8 cellular contexts compared by ENCODE assay signal in genomic region chr15:41695750-41696436, GRCh38. TPM values are rescaled to one million over a fixed set of nuclear protein-coding genes. Genes with fewer than 3 reads are reported as not detected.
DNase-seq lines count a peak whose midpoint lies in the region; ATAC-seq and TF ChIP-seq lines count a peak whose summit lies in the region.

No MANE protein-coding gene starts in this region.

- H3K36me3 ChIP-seq in IMR-90 (ENCODE audit: control insufficient read depth, insufficient read depth, low read length) = peaks cover 6% of the 10 kb centered on the region; the same call in 1 of the 2 replicates
- peaks cover 6 to 7% of the 10 kb centered on the region in 2 experiments for H3K36me3 ChIP-seq in trophoblast cell (ENCODE audit: control insufficient read depth in 1 of 2, insufficient read depth in 2 of 2, low read length in 2 of 2)

- WGBS in IMR-90 (ENCODE audit: extremely low coverage in 2 of 2, insufficient read length in 1 of 2), 2 experiments = no CpG with 5 or more reads among the region's 8 CpGs
- no CpG with 5 or more reads among the region's 8 CpGs for WGBS in trophoblast cell (ENCODE audit: extremely low coverage, insufficient coverage, insufficient read length)

- no peak overlapping the region for H4K5ac ChIP-seq in IMR-90 (ENCODE audit: low read depth, low read length)

- H3K18ac ChIP-seq in IMR-90 (ENCODE audit: low read depth, low read length) (no peak overlapping the region), trophoblast cell (ENCODE audit: low read length) (no peak overlapping the region)

- H3K79me1 ChIP-seq in IMR-90 (ENCODE audit: low read depth in 1 of 2, low read length in 2 of 2) (peaks cover 16 to 37% of the 10 kb centered on the region in 2 experiments), trophoblast cell (ENCODE audit: low read length) (no peaks in the 10 kb centered on the region)

- H3K9me3 ChIP-seq in IMR-90 (ENCODE audit: control insufficient read depth, insufficient read depth, low read length) (no peaks in the 10 kb centered on the region), trophoblast cell (ENCODE audit: insufficient read depth, low read depth, low read length) (no peaks in the 10 kb centered on the region)

- POLR2A ChIA-PET in GM10248 (lab: Yijun Ruan, JAX) = interaction anchor here (0.5 to 0.6 kb wide), 2 partner anchors 91 to 217 kb away, joined by 5 to 8 read pairs; no protein-coding TSS in a partner anchor
- POLR2A ChIA-PET in IMR-90 (lab: Charles Lee; ENCODE audit: unreplicated experiment) = no interaction called here
- POLR2A ChIA-PET in WTC11 (lab: Charles Lee) = no interaction called here

- peak overlapping the region; percentile 75; the same call in 1 of the 2 replicates for H3K4me2 ChIP-seq in IMR-90 (ENCODE audit: low read depth, low read length)
- H3K4me2 ChIP-seq in trophoblast cell (ENCODE audit: low read length) = no peak overlapping the region

- DNase-seq in GM10248 (ENCODE audit: extremely low spot score) (peak; percentile 81), IMR-90 (peak; percentile 73), WTC11 (ENCODE audit: low spot score) (no peak), epithelial cell of proximal tubule (ENCODE audit: low read depth) (no peak), trophoblast cell (peak; percentile 31 to 54), cortex of kidney (lab: John Stamatoyannopoulos, UW) (no peak), NCI-H2029 (lab: John Stamatoyannopoulos, UW) (no peak)

- H3K4me1 ChIP-seq in IMR-90 (ENCODE audit: control insufficient read depth, insufficient read depth, low read length) = no peaks in the 10 kb centered on the region; the same call in 1 of the 2 replicates
- H3K4me1 ChIP-seq in trophoblast cell (ENCODE audit: control insufficient read depth in 1 of 2, insufficient read depth in 2 of 2, low read length in 2 of 2) = no peaks in the 10 kb centered on the region

- no peaks in the 10 kb centered on the region for H3K9me3 Mint-ChIP-seq in WTC11

- BruUV-seq in IMR-90 (replicated peaks; lab: Mats Ljungman, UMichigan) = no TSS peak

- H2AK5ac ChIP-seq in IMR-90 (ENCODE audit: low read depth, low read length) (no peak overlapping the region), trophoblast cell (ENCODE audit: low read length) (no peak overlapping the region)

- H3K27me3 Mint-ChIP-seq in WTC11 (ENCODE audit: low read depth) = no peaks in the 10 kb centered on the region

- TF ChIP-seq RAD21 in IMR-90 (IDR thresholded peaks at IDR 0.05; ENCODE audit: low read length) = peak; percentile 58

- H4K91ac ChIP-seq in IMR-90 (ENCODE audit: insufficient read depth, low read depth, low read length) = no peak overlapping the region
- H4K91ac ChIP-seq in trophoblast cell (ENCODE audit: low read depth, low read length) = no peak overlapping the region

- H3K36me3 Mint-ChIP-seq in WTC11 = peaks cover 18% of the 10 kb centered on the region

- H3K56ac ChIP-seq in IMR-90 (ENCODE audit: extremely low read depth, insufficient read depth, low read length) = no peak overlapping the region

- intact Hi-C loops in IMR-90 (cut with micrococcal nuclease) = loop anchor here (5.0 kb wide), 1 partner anchor 116 kb away; no protein-coding TSS in a partner anchor

- peak overlapping the region; percentile 39 for H3K27ac Mint-ChIP-seq in WTC11

- H3K27ac ChIP-seq in IMR-90 (ENCODE audit: insufficient read depth, low read length) (no peak overlapping the region), trophoblast cell (ENCODE audit: low read depth, low read length) (no peak overlapping the region)

- H3K9ac ChIP-seq in IMR-90 (ENCODE audit: low read depth, low read length) (no peak overlapping the region), trophoblast cell (ENCODE audit: low read length) (no peak overlapping the region)

- H3K4ac ChIP-seq in IMR-90 (ENCODE audit: low read depth, low read length) (no peak overlapping the region), trophoblast cell (ENCODE audit: low read depth, low read length) (no peak overlapping the region)

- 0 out of 2 replicates have a peak, but pooled peaks cover 3% of the 10 kb centered on the region for H3K9me1 ChIP-seq in IMR-90 (ENCODE audit: insufficient read depth, low read length)

- H2BK5ac ChIP-seq in IMR-90 (ENCODE audit: low read depth, low read length, poor library complexity, severe bottlenecking) (peak overlapping the region; percentile 58), trophoblast cell (ENCODE audit: low read depth, low read length, poor library complexity) (no peak overlapping the region)

- H3K23ac ChIP-seq in IMR-90 (ENCODE audit: low read depth, low read length) = no peak overlapping the region
- H3K23ac ChIP-seq in trophoblast cell (ENCODE audit: low read length) = no peak overlapping the region

- no peak overlapping the region for H2BK20ac ChIP-seq in IMR-90 (ENCODE audit: low read depth, low read length)

- H3K4me3 ChIP-seq in IMR-90 (ENCODE audit: insufficient read depth, low read depth, low read length) (peak overlapping the region; percentile 6; the same call in 1 of the 2 replicates), epithelial cell of proximal tubule (ENCODE audit: low read depth, low read length) (no peak overlapping the region), trophoblast cell (ENCODE audit: low read depth, low read length) (no peak overlapping the region)

- CTCF ChIA-PET in GM10248 (lab: Yijun Ruan, JAX) (interaction anchor here (0.6 to 5.3 kb wide), 21 partner anchors 8 to 209 kb away, joined by 3 to 28 read pairs (median 4); no protein-coding TSS in a partner anchor), IMR-90 (lab: Yijun Ruan, JAX) (interaction anchor here (0.6 to 1.2 kb wide), 3 partner anchors 92 to 271 kb away, joined by 3 to 4 read pairs (median 3); no protein-coding TSS in a partner anchor), WTC11 (lab: Charles Lee) (interaction anchor here (0.7 to 1.2 kb wide), 9 partner anchors 10 to 209 kb away, joined by 3 to 8 read pairs (median 3); no protein-coding TSS in a partner anchor)

- peak; percentile 86 for ATAC-seq in GM21423 (IDR thresholded peaks at IDR 0.05; ENCODE audit: unreplicated experiment)
- ATAC-seq in IMR-90 (ENCODE audit: low read depth) = peak; percentile 75
- peak; percentile 44 for ATAC-seq in WTC11

- peaks cover 3% of the 10 kb centered on the region for H3K79me2 ChIP-seq in trophoblast cell (ENCODE audit: control insufficient read depth, insufficient read depth, low read length, poor library complexity)

- TF ChIP-seq CTCF in GM10248 (IDR thresholded peaks at IDR 0.05; ENCODE audit: control extremely low read depth, extremely low read depth, low read depth, missing control alignments) = peak; percentile 43
- TF ChIP-seq CTCF in IMR-90 (conservative IDR thresholded peaks at IDR 0.05; ENCODE audit: low read depth, low read length) = peak; percentile 56
- TF ChIP-seq CTCF in WTC11 (IDR thresholded peaks at IDR 0.05) = no peak
- TF ChIP-seq CTCF in epithelial cell of proximal tubule (conservative IDR thresholded peaks at IDR 0.05; ENCODE audit: low read depth, low read length) = peak; percentile 22

- peaks cover 12% of the 10 kb centered on the region for H3K4me1 Mint-ChIP-seq in WTC11

- no peaks in the 10 kb centered on the region for H3K27me3 ChIP-seq in IMR-90 (ENCODE audit: control insufficient read depth, insufficient read depth, low read length)
- H3K27me3 ChIP-seq in trophoblast cell (ENCODE audit: insufficient read depth, low read length) = no peaks in the 10 kb centered on the region

- H2BK120ac ChIP-seq in IMR-90 (ENCODE audit: low read depth, low read length) (no peak overlapping the region), trophoblast cell (ENCODE audit: insufficient read depth, low read length, poor library complexity) (no peak overlapping the region)

- no peak overlapping the region for H2AK9ac ChIP-seq in IMR-90 (replicated peaks; ENCODE audit: low read depth, low read length, poor library complexity)

- dilution Hi-C loops in IMR-90 (cut with HindIII; ENCODE audit: low sequenced_read_pairs, unreplicated experiment) = no loop called here

- in situ Hi-C loops in IMR-90 (cut with MboI; ENCODE audit: low sequenced_read_pairs) = no loop called here

- no peak overlapping the region for H2BK12ac ChIP-seq in trophoblast cell (ENCODE audit: low read length)

- TF ChIP-seq POLR2A in IMR-90 (IDR thresholded peaks at IDR 0.05; ENCODE audit: low read depth, low read length) = no peak

- no peak overlapping the region for H3K4me3 Mint-ChIP-seq in WTC11

- H2BK15ac ChIP-seq in IMR-90 (ENCODE audit: low read depth, low read length) = no peak overlapping the region

- H3K14ac ChIP-seq in IMR-90 (replicated peaks; ENCODE audit: low read depth, low read length) = peak overlapping the region; percentile 28; the same call in 1 of the 2 replicates
- H3K14ac ChIP-seq in trophoblast cell (ENCODE audit: low read length) = no peak overlapping the region

- H4K8ac ChIP-seq in IMR-90 (ENCODE audit: low read depth in 2 of 2, low read length in 2 of 2) (peak overlapping the region in 1 of 2 experiments; percentile 75; a peak in 2 of 4 replicates), trophoblast cell (ENCODE audit: low read depth, low read length) (no peak overlapping the region)

- H4K12ac ChIP-seq in trophoblast cell (ENCODE audit: low read depth, low read length) = no peak overlapping the region

- H2AFZ ChIP-seq in IMR-90 (replicated peaks; ENCODE audit: low read length, poor library complexity) (no peak overlapping the region), trophoblast cell (ENCODE audit: insufficient read depth, low read length, poor library complexity) (no peak overlapping the region)

- peaks cover 8% of the 10 kb centered on the region for H4K20me1 ChIP-seq in IMR-90 (ENCODE audit: insufficient read depth, low read length)

TF ChIP-seq in IMR-90, 13 proteins besides CTCF, POLR2A, EP300 and RAD21:
- peak; percentile 41; the same call in 1 of the 2 replicates for TF ChIP-seq CEBPB (IDR thresholded peaks at IDR 0.05; ENCODE audit: low read depth, low read length)
- TF ChIP-seq CHD1 (IDR thresholded peaks at IDR 0.05; ENCODE audit: low read depth, low read length) = no peak
- TF ChIP-seq SMC3 (IDR thresholded peaks at IDR 0.05; ENCODE audit: low read depth, low read length) = peak; percentile 46

TF ChIP-seq in WTC11, 78 proteins besides CTCF, POLR2A, EP300 and RAD21:
- TF ChIP-seq PRRX2 (CRISPR knock-in tag; IDR thresholded peaks at IDR 0.05) (no peak), ZBTB21 (CRISPR knock-in tag; IDR thresholded peaks at IDR 0.05; ENCODE audit: borderline replicate concordance) (no peak), ZNF671 (CRISPR knock-in tag; IDR thresholded peaks at IDR 0.05) (no peak)
TF ChIP-seq in WTC11: peak in this region for 0.

RNA-seq across cellular contexts. Expression of gene MGA, which starts 35.7 kb away (rescaled TPM):
- total RNA-seq in IMR-90 (2012; rRNA removed) (38.0 and 48.3 TPM in 2 replicates), WTC11 (2021) (35.9 to 36.9 TPM (median 36.4 TPM) in 3 replicates), epithelial cell of proximal tubule (14.8 and 20.8 TPM in 2 replicates)
- polyA plus RNA-seq in IMR-90 (2012; rRNA removed) = 3.0 and 3.2 TPM in 2 replicates
- 0.75 and 1.0 TPM in 2 replicates for polyA plus RNA-seq in IMR-90 (2012; cell fraction: cytosol; rRNA removed)
- polyA plus RNA-seq in IMR-90 (2012; cell fraction: nucleus; rRNA removed; ENCODE audit: low replicate concordance) = 1.3 and 5.8 TPM in 2 replicates
- polyA plus RNA-seq in trophoblast cell (2013) = 12.8 and 13.1 TPM in 2 replicates

Comparison
In these comparisons a context has a peak if more than half of its experiments do, and no peak if none do; other contexts are left out.
1. DNase-seq: peak in GM10248 (single experiment), IMR-90 (single experiment) and trophoblast cell (2 of 2); none in WTC11 (single experiment), epithelial cell of proximal tubule (single experiment), cortex of kidney (single experiment) and NCI-H2029 (single experiment).
2. Peak in every context shown above with its lines, with median percentiles within 50 percentile points of each other: ATAC-seq.